In genomic region chr3:121749276-121750086, GRCh38 we compare ENCODE assay signal across 8 cellular contexts. TPM values are rescaled to one million over a fixed set of nuclear protein-coding genes. Genes with fewer than 3 reads are reported as not detected.
DNase-seq lines count a peak whose midpoint lies in the region; ATAC-seq, FAIRE-seq and TF ChIP-seq lines count a peak whose summit lies in the region.

TSS of gene GOLGB1 (minus strand) at chr3:121749741. CDS start at chr3:121730971, 18,770 bp downstream.

- ATAC-seq in activated T-helper 17 cell treated with anti-CD3 and anti-CD28 coated beads, Interleukin-2, amount 50 U/mL, for 72 hours (replicated peaks) = peak; percentile 97
- ATAC-seq in natural killer cell = peak; percentile 91 to 99 (median 93)

- H3K36me3 Mint-ChIP-seq in activated T-helper 17 cell treated with anti-CD3 and anti-CD28 coated beads, Interleukin-2, amount 50 U/mL, for 72 hours (ENCODE audit: low read depth) = no peaks in the 10 kb centered on the region
- H3K36me3 Mint-ChIP-seq in natural killer cell = no peaks in the 10 kb centered on the region

- peak; percentile 99 for DNase-seq in ELF-1 (ENCODE audit: low read depth, low spot score)
- DNase-seq in H54 (ENCODE audit: insufficient read length, low spot score) = peak; percentile 74
- DNase-seq in LoVo (ENCODE audit: low spot score) = peak; percentile 97
- DNase-seq in RWPE1 (ENCODE audit: low spot score) = peak; percentile 99
- DNase-seq in fibroblast of pulmonary artery (ENCODE audit: low read depth) = peak; percentile 100
- peak; percentile 84 for DNase-seq in natural killer cell
- DNase-seq in stimulated activated naive CD4-positive, alpha-beta T cell treated with Interleukin-2 at 50 U/mL for 16 hours (lab: John Stamatoyannopoulos, UW) = peak; percentile 96

- POLR2A ChIA-PET in RWPE1 (lab: Yijun Ruan, JAX; ENCODE audit: low non-redundant PET) = interaction anchor here (0.5 kb wide), 1 partner anchor 215 kb away, joined by 3 read pairs; no protein-coding TSS in a partner anchor

- H3K27me3 Mint-ChIP-seq in activated T-helper 17 cell treated with anti-CD3 and anti-CD28 coated beads, Interleukin-2, amount 50 U/mL, for 72 hours = peaks cover 9% of the 10 kb centered on the region
- peaks cover 13 to 17% of the 10 kb centered on the region in 2 donors for H3K27me3 Mint-ChIP-seq in natural killer cell (ENCODE audit: low read depth in 2 of 2)

- no peak within 1 kb of the TSS for H3K27ac Mint-ChIP-seq in activated T-helper 17 cell treated with anti-CD3 and anti-CD28 coated beads, Interleukin-2, amount 50 U/mL, for 72 hours
- no peak within 1 kb of the TSS for H3K27ac Mint-ChIP-seq in natural killer cell

- peak; percentile 100 for FAIRE-seq in H54 (lab: Jason Lieb, UNC)

- intact Hi-C loops in natural killer cell (cut with micrococcal nuclease) = loop anchor here (1.0 to 10.0 kb wide), 5 partner anchors 86 to 1043 kb away; partner anchors contain the start of genes EAF2, FAM162A, HCLS1 and HSPBAP1

- CTCF ChIA-PET in RWPE1 (lab: Yijun Ruan, JAX) = no interaction called here

- H3K4me3 Mint-ChIP-seq in activated T-helper 17 cell treated with anti-CD3 and anti-CD28 coated beads, Interleukin-2, amount 50 U/mL, for 72 hours = no peak within 1 kb of the TSS
- peak within 1 kb of the TSS; percentile 57 for H3K4me3 Mint-ChIP-seq in natural killer cell

- H3K4me3 ChIP-seq in fibroblast of pulmonary artery (replicated peaks; ENCODE audit: low read depth, low read length) = peak within 1 kb of the TSS; percentile 88

- no peaks in the 10 kb centered on the region for H3K9me3 Mint-ChIP-seq in activated T-helper 17 cell treated with anti-CD3 and anti-CD28 coated beads, Interleukin-2, amount 50 U/mL, for 72 hours
- H3K9me3 Mint-ChIP-seq in natural killer cell = no peaks in the 10 kb centered on the region

- peaks cover 3% of the 10 kb centered on the region for H3K4me1 Mint-ChIP-seq in activated T-helper 17 cell treated with anti-CD3 and anti-CD28 coated beads, Interleukin-2, amount 50 U/mL, for 72 hours
- H3K4me1 Mint-ChIP-seq in natural killer cell = peaks cover 4 to 6% of the 10 kb centered on the region in 2 donors

- peak within 1 kb of the TSS; percentile 88 for H3K27ac ChIP-seq in RWPE1

- TF ChIP-seq POLR2A in H54 (IDR thresholded peaks at IDR 0.05; ENCODE audit: low read depth, low read length) = peak; percentile 96

- no peak for TF ChIP-seq CTCF in RWPE1 (conservative IDR thresholded peaks at IDR 0.05; ENCODE audit: low read depth)
- no peak for TF ChIP-seq CTCF in fibroblast of pulmonary artery (IDR thresholded peaks at IDR 0.05; ENCODE audit: low read length, missing control alignments)
- TF ChIP-seq CTCF in natural killer cell (IDR thresholded peaks at IDR 0.05) = no peak

RNA-seq across cellular contexts. Expression of gene GOLGB1, which starts in this region (rescaled TPM):
- total RNA-seq in activated T-helper 17 cell treated with anti-CD3 and anti-CD28 coated beads, Interleukin-2, amount 50 U/mL, for 72 hours = 10 to 100 TPM; 29.7 to 39.1 TPM
- 10 to 100 TPM; 55.4 to 67.2 (median 61.1) TPM for total RNA-seq in natural killer cell

Comparison
In these comparisons a context has a peak if more than half of its experiments do, and no peak if none do; other contexts are left out.
1. Peak in every context shown above with its lines: DNase-seq, ATAC-seq, H3K4me3 ChIP-seq and H3K27ac ChIP-seq.